8 cellular contexts compared by ENCODE assay signal in genomic region chr14:75063491-75064204, GRCh38. TPM values are rescaled to one million over a fixed set of nuclear protein-coding genes. Genes with fewer than 3 reads are reported as not detected.
DNase-seq lines count a peak whose midpoint lies in the region; ATAC-seq and TF ChIP-seq lines count a peak whose summit lies in the region.

Gene ACYP1 (minus strand): TSS chr14:75064024. CDS start chr14:75063553, 471 bp downstream.

- H3K9me3 Mint-ChIP-seq in activated T-helper 2 cell treated with anti-CD3 and anti-CD28 coated beads, Interferon-gamma antibody, Interleukin-2, Interleukin-4, amounts not matched to agents 10 μg/mL and 5 μg/mL and 100 μg/mL, durations not matched to agents 14 hours and 24 hours and 36 hours, result peaks cover 3% of the 10 kb centered on the region
- H3K9me3 Mint-ChIP-seq in natural killer cell treated with Interleukin-12 subunit alpha and Interleukin-12 subunit beta and Interleukin-15 and Interleukin-18, amount 100 ng/mL, for 72 hours, result no peaks in the 10 kb centered on the region
- no peaks in the 10 kb centered on the region for H3K9me3 Mint-ChIP-seq in stimulated activated naive CD8-positive, alpha-beta T cell treated with anti-CD3 and anti-CD28 coated beads, Interleukin-15, Interleukin-2, amounts not matched to agents 100 ng/mL and 50 ng/mL, for 24 hours

- DNase-seq in ELF-1 (ENCODE audit: low read depth, low spot score) (peak; percentile 97), H7 (peak; percentile 95), RWPE2 (ENCODE audit: low spot score) (peak; percentile 92), fibroblast of mammary gland (ENCODE audit: low read depth) (peak; percentile 81)
- DNase-seq in activated T-helper 2 cell treated with anti-CD3 and anti-CD28 coated beads, Interferon-gamma antibody, Interleukin-2, Interleukin-4, amounts not matched to agents 10 μg/mL and 5 μg/mL and 100 μg/mL, durations not matched to agents 14 hours and 24 hours and 36 hours (ENCODE audit: low spot score), result peak; percentile 89
- peak; percentile 94 for DNase-seq in natural killer cell treated with Interleukin-12 subunit alpha and Interleukin-12 subunit beta and Interleukin-15 and Interleukin-18, amount 100 ng/mL, for 72 hours (ENCODE audit: low spot score)

- peaks cover 27% of the 10 kb centered on the region for H3K4me1 Mint-ChIP-seq in activated T-helper 2 cell treated with anti-CD3 and anti-CD28 coated beads, Interferon-gamma antibody, Interleukin-2, Interleukin-4, amounts not matched to agents 10 μg/mL and 5 μg/mL and 100 μg/mL, durations not matched to agents 14 hours and 24 hours and 36 hours (ENCODE audit: low read depth)
- peaks cover 19 to 22% of the 10 kb centered on the region in 2 donors for H3K4me1 Mint-ChIP-seq in natural killer cell treated with Interleukin-12 subunit alpha and Interleukin-12 subunit beta and Interleukin-15 and Interleukin-18, amount 100 ng/mL, for 72 hours (ENCODE audit: low read depth in 2 of 2)
- H3K4me1 Mint-ChIP-seq in stimulated activated naive CD8-positive, alpha-beta T cell treated with anti-CD3 and anti-CD28 coated beads, Interleukin-15, Interleukin-2, amounts not matched to agents 100 ng/mL and 50 ng/mL, for 24 hours (ENCODE audit: low read depth), result peaks cover 33% of the 10 kb centered on the region

- H2AFZ ChIP-seq in Loucy (ENCODE audit: low read length), result peak within 1 kb of the TSS; percentile 94

- H3K9me2 ChIP-seq in Loucy (replicated peaks; ENCODE audit: low read depth, low read length), result no peaks in the 10 kb centered on the region

- peak within 1 kb of the TSS; percentile 85 for H3K4me3 ChIP-seq in H7 (ENCODE audit: insufficient read depth, low read depth, low read length)
- H3K4me3 ChIP-seq in Loucy (ENCODE audit: low read length, poor library complexity, severe bottlenecking), result peak within 1 kb of the TSS; percentile 95
- H3K4me3 ChIP-seq in RWPE2 (ENCODE audit: severe bottlenecking), result peak within 1 kb of the TSS; percentile 80
- peak within 1 kb of the TSS; percentile 98 for H3K4me3 ChIP-seq in fibroblast of mammary gland (ENCODE audit: control insufficient read depth, low read depth, low read length)

- peak within 1 kb of the TSS; percentile 90 for H3K4me2 ChIP-seq in Loucy (ENCODE audit: low read depth, low read length, poor library complexity, severe bottlenecking)

- no peaks in the 10 kb centered on the region for H3K27me3 ChIP-seq in H7 (ENCODE audit: control insufficient read depth, insufficient read depth, low read length)
- H3K27me3 ChIP-seq in Loucy (ENCODE audit: insufficient read depth, low read length, poor library complexity, severe bottlenecking), result no peaks in the 10 kb centered on the region
- no peaks in the 10 kb centered on the region for H3K27me3 ChIP-seq in RWPE2 (ENCODE audit: insufficient read depth, poor library complexity, severe bottlenecking)

- H3K27me3 Mint-ChIP-seq in activated T-helper 2 cell treated with anti-CD3 and anti-CD28 coated beads, Interferon-gamma antibody, Interleukin-2, Interleukin-4, amounts not matched to agents 10 μg/mL and 5 μg/mL and 100 μg/mL, durations not matched to agents 14 hours and 24 hours and 36 hours (ENCODE audit: low read depth), result no peaks in the 10 kb centered on the region
- H3K27me3 Mint-ChIP-seq in natural killer cell treated with Interleukin-12 subunit alpha and Interleukin-12 subunit beta and Interleukin-15 and Interleukin-18, amount 100 ng/mL, for 72 hours, result no peaks in the 10 kb centered on the region
- no peaks in the 10 kb centered on the region for H3K27me3 Mint-ChIP-seq in stimulated activated naive CD8-positive, alpha-beta T cell treated with anti-CD3 and anti-CD28 coated beads, Interleukin-15, Interleukin-2, amounts not matched to agents 100 ng/mL and 50 ng/mL, for 24 hours

- peaks cover 9% of the 10 kb centered on the region for H3K4me1 ChIP-seq in Loucy (ENCODE audit: insufficient read depth, low read length, poor library complexity, severe bottlenecking)
- no peaks in the 10 kb centered on the region for H3K4me1 ChIP-seq in RWPE2 (ENCODE audit: insufficient read depth, poor library complexity, severe bottlenecking)

- no peaks in the 10 kb centered on the region; the same call in 1 of the 2 replicates for H3K36me3 ChIP-seq in H7 (replicated peaks; ENCODE audit: control insufficient read depth, insufficient read depth, low read length)
- H3K36me3 ChIP-seq in Loucy (ENCODE audit: insufficient read depth, low read length), result no peaks in the 10 kb centered on the region
- H3K36me3 ChIP-seq in RWPE2 (ENCODE audit: low read depth), result peaks cover 25% of the 10 kb centered on the region

- H3K79me2 ChIP-seq in Loucy (ENCODE audit: insufficient read depth, low read length), result peaks cover 30% of the 10 kb centered on the region

- peak within 1 kb of the TSS; percentile 90 for H3K9ac ChIP-seq in Loucy (ENCODE audit: low read depth, low read length, poor library complexity, severe bottlenecking)

- no peaks in the 10 kb centered on the region for H3F3A ChIP-seq in Loucy (ENCODE audit: low read depth)

- H3K9me3 ChIP-seq in Loucy (ENCODE audit: insufficient read depth, low read depth, low read length) (no peaks in the 10 kb centered on the region), RWPE2 (ENCODE audit: severe bottlenecking) (no peaks in the 10 kb centered on the region)

- H3K36me3 Mint-ChIP-seq in activated T-helper 2 cell treated with anti-CD3 and anti-CD28 coated beads, Interferon-gamma antibody, Interleukin-2, Interleukin-4, amounts not matched to agents 10 μg/mL and 5 μg/mL and 100 μg/mL, durations not matched to agents 14 hours and 24 hours and 36 hours (ENCODE audit: low read depth), result peaks cover 35% of the 10 kb centered on the region
- H3K36me3 Mint-ChIP-seq in natural killer cell treated with Interleukin-12 subunit alpha and Interleukin-12 subunit beta and Interleukin-15 and Interleukin-18, amount 100 ng/mL, for 72 hours, result peaks cover 6% of the 10 kb centered on the region
- H3K36me3 Mint-ChIP-seq in stimulated activated naive CD8-positive, alpha-beta T cell treated with anti-CD3 and anti-CD28 coated beads, Interleukin-15, Interleukin-2, amounts not matched to agents 100 ng/mL and 50 ng/mL, for 24 hours (ENCODE audit: low read depth), result peaks cover 28% of the 10 kb centered on the region

- peak; percentile 96 for ATAC-seq in RWPE2 (ENCODE audit: low read depth)
- ATAC-seq in natural killer cell treated with Interleukin-12 subunit alpha and Interleukin-12 subunit beta and Interleukin-15 and Interleukin-18, amount 100 ng/mL, for 72 hours, result peak; percentile 100

- H3K4me3 Mint-ChIP-seq in activated T-helper 2 cell treated with anti-CD3 and anti-CD28 coated beads, Interferon-gamma antibody, Interleukin-2, Interleukin-4, amounts not matched to agents 10 μg/mL and 5 μg/mL and 100 μg/mL, durations not matched to agents 14 hours and 24 hours and 36 hours (ENCODE audit: low read depth), result peak within 1 kb of the TSS; percentile 99
- H3K4me3 Mint-ChIP-seq in natural killer cell treated with Interleukin-12 subunit alpha and Interleukin-12 subunit beta and Interleukin-15 and Interleukin-18, amount 100 ng/mL, for 72 hours, result peak within 1 kb of the TSS; percentile 97
- peak within 1 kb of the TSS; percentile 99 for H3K4me3 Mint-ChIP-seq in stimulated activated naive CD8-positive, alpha-beta T cell treated with anti-CD3 and anti-CD28 coated beads, Interleukin-15, Interleukin-2, amounts not matched to agents 100 ng/mL and 50 ng/mL, for 24 hours

- peak within 1 kb of the TSS; percentile 48 for H3K27ac ChIP-seq in RWPE2 (ENCODE audit: poor library complexity, severe bottlenecking)

- TF ChIP-seq CTCF in Loucy (conservative IDR thresholded peaks at IDR 0.05; ENCODE audit: low read length), result no peak; the same call in 1 of the 2 replicates
- peak; percentile 17 for TF ChIP-seq CTCF in RWPE2 (IDR thresholded peaks at IDR 0.05; ENCODE audit: poor library complexity, severe bottlenecking)
- TF ChIP-seq CTCF in fibroblast of mammary gland (conservative IDR thresholded peaks at IDR 0.05; ENCODE audit: control insufficient read depth, insufficient read depth, low read depth, low read length), result no peak

- H4K20me1 ChIP-seq in Loucy (ENCODE audit: insufficient read depth, low read length, poor library complexity, severe bottlenecking), result no peaks in the 10 kb centered on the region

- intact Hi-C loops in activated T-helper 2 cell treated with anti-CD3 and anti-CD28 coated beads, Interferon-gamma antibody, Interleukin-2, Interleukin-4, amounts not matched to agents 10 μg/mL and 5 μg/mL and 100 μg/mL, durations not matched to agents 14 hours and 24 hours and 36 hours (cut with micrococcal nuclease), result loop anchor here (1.0 to 5.0 kb wide), 2 partner anchors 12 to 61 kb away; partner anchors contain the start of genes EIF2B2 and MLH3

- peak within 1 kb of the TSS; percentile 94 for H3K27ac Mint-ChIP-seq in activated T-helper 2 cell treated with anti-CD3 and anti-CD28 coated beads, Interferon-gamma antibody, Interleukin-2, Interleukin-4, amounts not matched to agents 10 μg/mL and 5 μg/mL and 100 μg/mL, durations not matched to agents 14 hours and 24 hours and 36 hours
- H3K27ac Mint-ChIP-seq in natural killer cell treated with Interleukin-12 subunit alpha and Interleukin-12 subunit beta and Interleukin-15 and Interleukin-18, amount 100 ng/mL, for 72 hours, result peak within 1 kb of the TSS; percentile 82 to 95
- H3K27ac Mint-ChIP-seq in stimulated activated naive CD8-positive, alpha-beta T cell treated with anti-CD3 and anti-CD28 coated beads, Interleukin-15, Interleukin-2, amounts not matched to agents 100 ng/mL and 50 ng/mL, for 24 hours, result peak within 1 kb of the TSS; percentile 96

RNA-seq across cellular contexts. Expression of gene ACYP1, which starts in this region (rescaled TPM):
- 26.6 and 30.0 TPM in 2 replicates for total RNA-seq in H7 (2014; rRNA removed; shearing (Covaris generic))
- total RNA-seq in activated T-helper 2 cell treated with anti-CD3 and anti-CD28 coated beads, Interferon-gamma antibody, Interleukin-2, Interleukin-4, amounts not matched to agents 10 μg/mL and 5 μg/mL and 100 μg/mL, durations not matched to agents 14 hours and 24 hours and 36 hours, result 42.8 and 43.5 TPM in 2 replicates
- 10 to 100 TPM; 29.3 to 40.5 TPM for total RNA-seq in natural killer cell treated with Interleukin-12 subunit alpha and Interleukin-12 subunit beta and Interleukin-15 and Interleukin-18, amount 100 ng/mL, for 72 hours

Comparison
In these comparisons a context has a peak if more than half of its experiments do, and no peak if none do; other contexts are left out.
1. Peak in every context shown above with its lines: DNase-seq, ATAC-seq, H3K4me3 ChIP-seq and H3K27ac ChIP-seq.